Comparison of ENCODE assay signal across 11 cellular contexts in genomic region chr19:51552996-51553725, GRCh38. TPM values are rescaled to one million over a fixed set of nuclear protein-coding genes. Genes with fewer than 3 reads are reported as not detected.
DNase-seq lines count a peak whose midpoint lies in the region; ATAC-seq and TF ChIP-seq lines count a peak whose summit lies in the region.
"Had no signal": no experiment of that assay in that cellular context is flagged by ENCODE, and none has a peak within 500 bp of the region (broad histone marks: within the 10 kb centered on the region; RNA-seq: fewer than 3 reads in every experiment).

No MANE protein-coding gene starts in this region.

- H3K4me2 ChIP-seq in mesendoderm (ENCODE audit: low read length), result no peak overlapping the region

- H3K4me3 Mint-ChIP-seq in T-helper 2 cell treated with Interferon-gamma antibody and Interleukin-4, amounts not matched to agents 5 μg/mL and 100 μg/mL, for 36 hours, result no peak overlapping the region
- H3K4me3 Mint-ChIP-seq: CD4-positive, alpha-beta T cell; T-helper 17 cell had no signal

- peaks cover 36% of the 10 kb centered on the region for H3K4me1 Mint-ChIP-seq in T-helper 2 cell treated with Interferon-gamma antibody and Interleukin-4, amounts not matched to agents 5 μg/mL and 100 μg/mL, for 36 hours (ENCODE audit: low read depth)

- H4K8ac ChIP-seq in mesendoderm (ENCODE audit: low read depth, low read length), result no peak overlapping the region

- no peak overlapping the region for H2BK5ac ChIP-seq in mesendoderm (ENCODE audit: low read length)

- no peak overlapping the region for H4K5ac ChIP-seq in mesendoderm (ENCODE audit: low read length)

- H3K79me1 ChIP-seq in mesendoderm (ENCODE audit: low read length), result no peaks in the 10 kb centered on the region

- H2AK5ac ChIP-seq in mesendoderm (ENCODE audit: low read length), result no peak overlapping the region

- H3K27me3 ChIP-seq in dorsolateral prefrontal cortex (peaks cover 0 to 61% (median 22%) of the 10 kb centered on the region in 45 donors), mesendoderm (ENCODE audit: insufficient read depth, low read length, poor library complexity) (no peaks in the 10 kb centered on the region), upper lobe of right lung (peaks cover 16% of the 10 kb centered on the region)

- no peaks in the 10 kb centered on the region for H3K36me3 Mint-ChIP-seq in T-helper 2 cell treated with Interferon-gamma antibody and Interleukin-4, amounts not matched to agents 5 μg/mL and 100 μg/mL, for 36 hours (ENCODE audit: low read depth)

- H3K27me3 Mint-ChIP-seq in T-helper 2 cell treated with Interferon-gamma antibody and Interleukin-4, amounts not matched to agents 5 μg/mL and 100 μg/mL, for 36 hours (ENCODE audit: low read depth), result peaks cover 37% of the 10 kb centered on the region

- WGBS in mesendoderm (ENCODE audit: extremely low coverage, insufficient coverage, low lambda C conversion rate), result no CpG with 5 or more reads among the region's 20 CpGs

- no peaks in the 10 kb centered on the region for H3K9me3 ChIP-seq in upper lobe of right lung
- H3K9me3 ChIP-seq: neutrophil had no signal

- no peaks in the 10 kb centered on the region for H3K9me3 Mint-ChIP-seq in T-helper 2 cell treated with Interferon-gamma antibody and Interleukin-4, amounts not matched to agents 5 μg/mL and 100 μg/mL, for 36 hours

- H2BK120ac ChIP-seq in mesendoderm (ENCODE audit: low read depth, low read length), result no peak overlapping the region

- H3K27ac ChIP-seq in dorsolateral prefrontal cortex (no peak overlapping the region), mesendoderm (ENCODE audit: low read depth, low read length) (no peak overlapping the region), upper lobe of right lung (no peak overlapping the region)
- H3K27ac ChIP-seq: neutrophil had no signal

- no peak overlapping the region for H3K4ac ChIP-seq in mesendoderm (ENCODE audit: low read depth, low read length)

- H3K79me2 ChIP-seq in mesendoderm (ENCODE audit: control insufficient read depth, insufficient read depth, low read length), result no peaks in the 10 kb centered on the region

- no peak overlapping the region for H2BK15ac ChIP-seq in mesendoderm (replicated peaks; ENCODE audit: low read depth)

- H3K36me3 ChIP-seq in mesendoderm (ENCODE audit: control insufficient read depth, insufficient read depth, low read length) (no peaks in the 10 kb centered on the region), upper lobe of right lung (no peaks in the 10 kb centered on the region)
- H3K36me3 ChIP-seq: neutrophil had no signal

- H3K23ac ChIP-seq in mesendoderm (ENCODE audit: low read length), result no peak overlapping the region

- H3K4me3 ChIP-seq in dorsolateral prefrontal cortex, result no peak overlapping the region
- no peak overlapping the region for H3K4me3 ChIP-seq in mesendoderm (ENCODE audit: low read length)
- no peak overlapping the region for H3K4me3 ChIP-seq in upper lobe of right lung

- H3K9ac ChIP-seq in mesendoderm (ENCODE audit: low read length), result no peak overlapping the region

- H3K4me1 ChIP-seq in mesendoderm (ENCODE audit: control insufficient read depth, low read depth, low read length) (no peaks in the 10 kb centered on the region), upper lobe of right lung (no peaks in the 10 kb centered on the region)

- no peak overlapping the region for H3K18ac ChIP-seq in mesendoderm (ENCODE audit: low read length)

- TF ChIP-seq CTCF in dorsolateral prefrontal cortex (IDR thresholded peaks at IDR 0.05 in 54 of 56, conservative IDR thresholded peaks at IDR 0.05 in 2 of 56; ENCODE audit: low read depth in 1 of 56, partially characterized antibody in 56 of 56), result peak in 1 of 56 donors; percentile 21
- TF ChIP-seq CTCF in upper lobe of right lung (IDR thresholded peaks at IDR 0.05), result no peak

- no peak overlapping the region for H3K56ac ChIP-seq in mesendoderm (ENCODE audit: low read length)

- ATAC-seq in upper lobe of right lung, result peak; percentile 85
- ATAC-seq: T-helper 17 cell had no signal

- DNase-seq in activated gamma-delta T cell treated with Interleukin-2 at 50 U/mL for 16 hours (peak; percentile 16), activated gamma-delta T cell (lab: John Stamatoyannopoulos, UW) (no peak), dorsolateral prefrontal cortex (peak in 7 of 10 donors; percentile 22 to 67 (median 44)), mesendoderm (peak; percentile 90), upper lobe of right lung (peak; percentile 82), NCI-H510A treated with DMSO at 0.1 percent for 48 hours (lab: John Stamatoyannopoulos, UW) (no peak)
- DNase-seq in T-helper 2 cell treated with Interferon-gamma antibody and Interleukin-4, amounts not matched to agents 5 μg/mL and 100 μg/mL, for 36 hours (ENCODE audit: low spot score), result peak; percentile 55
- no peak for DNase-seq in effector CD8-positive, alpha-beta T cell (lab: John Stamatoyannopoulos, UW)

- H3K27ac Mint-ChIP-seq in T-helper 2 cell treated with Interferon-gamma antibody and Interleukin-4, amounts not matched to agents 5 μg/mL and 100 μg/mL, for 36 hours, result no peak overlapping the region
- H3K27ac Mint-ChIP-seq: CD4-positive, alpha-beta T cell; T-helper 17 cell had no signal

- intact Hi-C loops in dorsolateral prefrontal cortex (cut with DNase I) (no loop called here), upper lobe of right lung (cut with DNase I) (no loop called here)

RNA-seq across cellular contexts. Expression of gene ZNF175, which starts 17.9 kb away (rescaled TPM):
- total RNA-seq in dorsolateral prefrontal cortex (10 to 100 TPM; 13.2 to 30.4 (median 19.9) TPM), upper lobe of right lung (13.8 TPM)
- 3.4 TPM for polyA plus RNA-seq in mesendoderm (2013, experiment 1 of 2)
- polyA plus RNA-seq in mesendoderm (2013, experiment 2 of 2), result 3.2 TPM

RNA-seq across cellular contexts. Expression of gene SIGLEC6, which starts 21.7 kb away (rescaled TPM):
- total RNA-seq in dorsolateral prefrontal cortex (1 to 10 TPM in 2 of 120 experiments, under 1 TPM in 25, not detected in 93; 0.25 to 1.5 (median 0.62) TPM), upper lobe of right lung (9.4 TPM)
- polyA plus RNA-seq in mesendoderm (2013, experiment 1 of 2), result 0.15 TPM
- polyA plus RNA-seq in mesendoderm (2013, experiment 2 of 2), result 0.13 TPM

RNA-seq across cellular contexts. Expression of gene SIGLEC12, which starts 51.6 kb away (rescaled TPM):
- total RNA-seq in dorsolateral prefrontal cortex (under 1 TPM in 8 of 120 experiments, not detected in 112; 0.22 to 0.50 (median 0.31) TPM), upper lobe of right lung (3.7 TPM)
- polyA plus RNA-seq in mesendoderm (2013, experiment 1 of 2), result not detected
- polyA plus RNA-seq in mesendoderm (2013, experiment 2 of 2), result not detected
- total RNA-seq: CD4-positive, alpha-beta T cell; T-helper 17 cell had no signal

Comparison
In these comparisons a context has a peak if more than half of its experiments do, and no peak if none do; other contexts are left out.
1. DNase-seq: peak in activated gamma-delta T cell treated with Interleukin-2 at 50 U/mL for 16 hours (single experiment), T-helper 2 cell treated with Interferon-gamma antibody and Interleukin-4, amounts not matched to agents 5 μg/mL and 100 μg/mL, for 36 hours (single experiment), dorsolateral prefrontal cortex (7 of 10), mesendoderm (single experiment) and upper lobe of right lung (single experiment); none in activated gamma-delta T cell (single experiment), effector CD8-positive, alpha-beta T cell (single experiment) and NCI-H510A treated with DMSO at 0.1 percent for 48 hours (single experiment).